1 cellular context compared by ENCODE assay signal in the genomic region with DNA sequence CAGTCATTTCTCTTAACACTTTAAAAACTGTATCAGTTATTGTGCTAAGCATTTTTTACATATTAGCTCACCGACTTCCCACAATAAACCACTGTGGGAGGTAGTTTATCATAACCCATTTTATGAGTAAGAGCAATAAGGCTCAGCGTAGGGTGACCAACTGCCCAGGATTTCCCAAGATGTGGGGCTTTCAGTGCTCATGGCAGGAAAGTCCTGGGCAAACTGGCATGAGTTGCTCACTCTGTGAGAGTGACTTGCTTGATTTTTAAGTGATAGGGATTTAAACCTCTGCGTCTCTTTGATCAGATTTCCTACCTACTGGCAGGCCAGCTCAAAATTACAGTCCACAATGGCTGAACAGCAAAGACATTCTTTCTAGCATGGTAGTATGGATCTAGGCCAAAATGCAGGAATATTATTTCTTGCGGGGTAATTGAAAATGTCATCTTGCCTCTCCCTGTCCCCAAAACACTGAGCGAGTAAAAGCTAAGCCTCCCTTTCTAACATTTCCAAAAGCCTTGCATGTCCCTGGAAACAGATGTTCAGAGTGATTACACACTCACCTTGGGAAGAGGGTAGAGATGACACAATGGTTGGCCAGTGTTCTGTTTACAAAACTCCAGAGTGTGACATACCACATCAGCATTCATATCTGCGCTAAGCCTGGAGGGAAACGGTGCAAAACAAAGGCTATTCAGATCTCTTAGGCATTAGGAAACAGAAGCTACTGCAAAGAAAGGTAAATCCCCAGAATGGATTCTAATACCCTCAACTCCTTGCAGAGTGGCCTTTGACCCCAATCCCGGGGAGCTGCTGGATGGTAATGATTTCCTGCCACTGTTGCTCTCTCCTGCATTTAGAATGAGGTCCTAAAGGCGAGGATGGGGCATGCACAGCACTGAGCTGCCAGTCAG.
TF ChIP-seq lines count a peak whose summit lies in the region.

No MANE protein-coding gene starts in this region.

TF ChIP-seq in IMR-90, 13 proteins besides CTCF, POLR2A, EP300 and RAD21 (continued from another document):
- TF ChIP-seq CEBPB (IDR thresholded peaks at IDR 0.05; ENCODE audit: low read depth, low read length) (peak; percentile 92), USF2 (IDR thresholded peaks at IDR 0.05; ENCODE audit: low read depth, low read length) (no peak), MXI1 (IDR thresholded peaks at IDR 0.05; ENCODE audit: borderline replicate concordance, low read depth, low read length) (0 out of 2 replicates have a peak, but pooled peaks have one; percentile 8), RCOR1 (IDR thresholded peaks at IDR 0.05; ENCODE audit: insufficient replicate concordance, low read length) (peak; percentile 91), CHD1 (IDR thresholded peaks at IDR 0.05; ENCODE audit: low read depth, low read length) (no peak), FOS (IDR thresholded peaks at IDR 0.05; ENCODE audit: low read depth, low read length) (peak; percentile 71), NFE2L2 (IDR thresholded peaks at IDR 0.05; ENCODE audit: low read depth, low read length) (peak; percentile 56), MAZ (IDR thresholded peaks at IDR 0.05; ENCODE audit: borderline replicate concordance, low read depth, low read length) (peak; percentile 58)
